Comparison of ENCODE assay signal across 1 cellular context in the genomic region with DNA sequence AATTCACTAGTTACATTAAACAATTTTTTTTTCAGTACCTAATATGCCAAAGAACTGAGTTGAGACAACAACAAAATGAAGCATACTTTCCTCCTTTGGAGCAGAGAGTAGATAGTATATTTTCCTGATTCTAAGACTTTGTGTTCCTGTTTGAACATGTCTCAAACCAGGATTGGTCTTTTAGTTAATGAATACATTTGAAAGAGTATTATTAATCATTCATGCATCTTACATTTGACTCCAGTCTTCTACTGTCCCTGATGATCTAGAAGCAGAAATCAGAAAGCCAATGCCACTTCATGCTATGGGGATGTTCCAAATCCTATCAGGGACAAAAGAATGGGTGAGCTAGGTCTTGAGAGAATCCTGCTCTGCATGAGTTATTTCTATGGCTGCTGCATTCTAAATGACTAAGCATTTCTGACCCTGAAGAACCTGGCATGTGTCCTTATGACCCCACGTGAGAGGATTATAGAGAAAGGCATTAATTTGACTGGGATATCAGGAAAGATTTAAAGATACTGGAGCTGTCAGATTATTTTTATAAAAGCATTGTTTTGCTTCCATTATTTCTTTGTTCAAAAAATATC.
TF ChIP-seq lines count a peak whose summit lies in the region.

No MANE protein-coding gene starts in this region.

TF ChIP-seq in K562, 482 proteins besides CTCF, POLR2A, EP300 and RAD21 (continued from another document and continues in another):
- no peak for TF ChIP-seq MECOM (CRISPR knock-in tag; IDR thresholded peaks at IDR 0.05)
- no peak for TF ChIP-seq TARDBP (IDR thresholded peaks at IDR 0.05)
- no peak for TF ChIP-seq RBM34 (IDR thresholded peaks at IDR 0.05; ENCODE audit: borderline replicate concordance, insufficient read depth, low read length)
- no peak for TF ChIP-seq LARP7 (IDR thresholded peaks at IDR 0.05)
- TF ChIP-seq HLTF (IDR thresholded peaks at IDR 0.05): no peak
- no peak for TF ChIP-seq ZNF41 (CRISPR knock-in tag; conservative IDR thresholded peaks at IDR 0.05)
- TF ChIP-seq SMARCC2 (IDR thresholded peaks at IDR 0.05; ENCODE audit: low read depth): no peak
- TF ChIP-seq, protein P1, sequence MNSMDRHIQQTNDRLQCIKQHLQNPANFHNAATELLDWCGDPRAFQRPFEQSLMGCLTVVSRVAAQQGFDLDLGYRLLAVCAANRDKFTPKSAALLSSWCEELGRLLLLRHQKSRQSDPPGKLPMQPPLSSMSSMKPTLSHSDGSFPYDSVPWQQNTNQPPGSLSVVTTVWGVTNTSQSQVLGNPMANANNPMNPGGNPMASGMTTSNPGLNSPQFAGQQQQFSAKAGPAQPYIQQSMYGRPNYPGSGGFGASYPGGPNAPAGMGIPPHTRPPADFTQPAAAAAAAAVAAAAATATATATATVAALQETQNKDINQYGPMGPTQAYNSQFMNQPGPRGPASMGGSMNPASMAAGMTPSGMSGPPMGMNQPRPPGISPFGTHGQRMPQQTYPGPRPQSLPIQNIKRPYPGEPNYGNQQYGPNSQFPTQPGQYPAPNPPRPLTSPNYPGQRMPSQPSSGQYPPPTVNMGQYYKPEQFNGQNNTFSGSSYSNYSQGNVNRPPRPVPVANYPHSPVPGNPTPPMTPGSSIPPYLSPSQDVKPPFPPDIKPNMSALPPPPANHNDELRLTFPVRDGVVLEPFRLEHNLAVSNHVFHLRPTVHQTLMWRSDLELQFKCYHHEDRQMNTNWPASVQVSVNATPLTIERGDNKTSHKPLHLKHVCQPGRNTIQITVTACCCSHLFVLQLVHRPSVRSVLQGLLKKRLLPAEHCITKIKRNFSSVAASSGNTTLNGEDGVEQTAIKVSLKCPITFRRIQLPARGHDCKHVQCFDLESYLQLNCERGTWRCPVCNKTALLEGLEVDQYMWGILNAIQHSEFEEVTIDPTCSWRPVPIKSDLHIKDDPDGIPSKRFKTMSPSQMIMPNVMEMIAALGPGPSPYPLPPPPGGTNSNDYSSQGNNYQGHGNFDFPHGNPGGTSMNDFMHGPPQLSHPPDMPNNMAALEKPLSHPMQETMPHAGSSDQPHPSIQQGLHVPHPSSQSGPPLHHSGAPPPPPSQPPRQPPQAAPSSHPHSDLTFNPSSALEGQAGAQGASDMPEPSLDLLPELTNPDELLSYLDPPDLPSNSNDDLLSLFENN (IDR thresholded peaks at IDR 0.05; ENCODE audit: low read depth in 2 of 2, low read length in 2 of 2): no peak
- TF ChIP-seq ZBED1 (IDR thresholded peaks at IDR 0.05): no peak
- TF ChIP-seq ZNF253 (CRISPR knock-in tag; conservative IDR thresholded peaks at IDR 0.05): no peak
- TF ChIP-seq ZNF764 (CRISPR knock-in tag; IDR thresholded peaks at IDR 0.05; ENCODE audit: low read depth): no peak
- no peak for TF ChIP-seq ZNF12 (CRISPR knock-in tag; IDR thresholded peaks at IDR 0.05)
- no peak for TF ChIP-seq MYNN (IDR thresholded peaks at IDR 0.05)
- TF ChIP-seq MYNN (CRISPR knock-in tag; IDR thresholded peaks at IDR 0.05): no peak
- peak; percentile 92 for TF ChIP-seq NFE2L1 (tag; IDR thresholded peaks at IDR 0.05; ENCODE audit: borderline replicate concordance, low read depth)
- no peak for TF ChIP-seq AFF4 (CRISPR knock-in tag; IDR thresholded peaks at IDR 0.05)
- no peak for TF ChIP-seq PHB (CRISPR knock-in tag; IDR thresholded peaks at IDR 0.05)
- 0 out of 2 replicates have a peak, but pooled peaks have one; percentile 48 for TF ChIP-seq FOXM1 (IDR thresholded peaks at IDR 0.05; ENCODE audit: low read depth)
- no peak for TF ChIP-seq FOXM1 (CRISPR knock-in tag; IDR thresholded peaks at IDR 0.05; ENCODE audit: low read depth)
- no peak for TF ChIP-seq PTRF (tag; IDR thresholded peaks at IDR 0.05)
- TF ChIP-seq ETS2 (tag; IDR thresholded peaks at IDR 0.05; ENCODE audit: borderline replicate concordance, poor library complexity, severe bottlenecking): no peak
- no peak for TF ChIP-seq ZNF277 (CRISPR knock-in tag; IDR thresholded peaks at IDR 0.05; ENCODE audit: borderline replicate concordance)
- no peak for TF ChIP-seq RBFOX2 (IDR thresholded peaks at IDR 0.05; ENCODE audit: low read depth, low read length)
- TF ChIP-seq ELF1 (tag; IDR thresholded peaks at IDR 0.05): no peak; the same call in 1 of the 2 replicates
- TF ChIP-seq ZBTB2 (IDR thresholded peaks at IDR 0.05): peak; percentile 59; the same call in 1 of the 2 replicates
- no peak for TF ChIP-seq MBD1 (CRISPR knock-in tag; IDR thresholded peaks at IDR 0.05)
- TF ChIP-seq BACH1 (tag; IDR thresholded peaks at IDR 0.05): peak; percentile 55; the same call in 1 of the 2 replicates
- no peak for TF ChIP-seq ZNF707 (CRISPR knock-in tag; conservative IDR thresholded peaks at IDR 0.05)
- TF ChIP-seq TOE1 (IDR thresholded peaks at IDR 0.05; ENCODE audit: borderline replicate concordance): no peak
- no peak for TF ChIP-seq TOE1 (CRISPR knock-in tag; IDR thresholded peaks at IDR 0.05; ENCODE audit: borderline replicate concordance, low read depth)
- TF ChIP-seq, protein P2, sequence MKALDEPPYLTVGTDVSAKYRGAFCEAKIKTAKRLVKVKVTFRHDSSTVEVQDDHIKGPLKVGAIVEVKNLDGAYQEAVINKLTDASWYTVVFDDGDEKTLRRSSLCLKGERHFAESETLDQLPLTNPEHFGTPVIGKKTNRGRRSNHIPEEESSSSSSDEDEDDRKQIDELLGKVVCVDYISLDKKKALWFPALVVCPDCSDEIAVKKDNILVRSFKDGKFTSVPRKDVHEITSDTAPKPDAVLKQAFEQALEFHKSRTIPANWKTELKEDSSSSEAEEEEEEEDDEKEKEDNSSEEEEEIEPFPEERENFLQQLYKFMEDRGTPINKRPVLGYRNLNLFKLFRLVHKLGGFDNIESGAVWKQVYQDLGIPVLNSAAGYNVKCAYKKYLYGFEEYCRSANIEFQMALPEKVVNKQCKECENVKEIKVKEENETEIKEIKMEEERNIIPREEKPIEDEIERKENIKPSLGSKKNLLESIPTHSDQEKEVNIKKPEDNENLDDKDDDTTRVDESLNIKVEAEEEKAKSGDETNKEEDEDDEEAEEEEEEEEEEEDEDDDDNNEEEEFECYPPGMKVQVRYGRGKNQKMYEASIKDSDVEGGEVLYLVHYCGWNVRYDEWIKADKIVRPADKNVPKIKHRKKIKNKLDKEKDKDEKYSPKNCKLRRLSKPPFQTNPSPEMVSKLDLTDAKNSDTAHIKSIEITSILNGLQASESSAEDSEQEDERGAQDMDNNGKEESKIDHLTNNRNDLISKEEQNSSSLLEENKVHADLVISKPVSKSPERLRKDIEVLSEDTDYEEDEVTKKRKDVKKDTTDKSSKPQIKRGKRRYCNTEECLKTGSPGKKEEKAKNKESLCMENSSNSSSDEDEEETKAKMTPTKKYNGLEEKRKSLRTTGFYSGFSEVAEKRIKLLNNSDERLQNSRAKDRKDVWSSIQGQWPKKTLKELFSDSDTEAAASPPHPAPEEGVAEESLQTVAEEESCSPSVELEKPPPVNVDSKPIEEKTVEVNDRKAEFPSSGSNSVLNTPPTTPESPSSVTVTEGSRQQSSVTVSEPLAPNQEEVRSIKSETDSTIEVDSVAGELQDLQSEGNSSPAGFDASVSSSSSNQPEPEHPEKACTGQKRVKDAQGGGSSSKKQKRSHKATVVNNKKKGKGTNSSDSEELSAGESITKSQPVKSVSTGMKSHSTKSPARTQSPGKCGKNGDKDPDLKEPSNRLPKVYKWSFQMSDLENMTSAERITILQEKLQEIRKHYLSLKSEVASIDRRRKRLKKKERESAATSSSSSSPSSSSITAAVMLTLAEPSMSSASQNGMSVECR (CRISPR knock-in tag; IDR thresholded peaks at IDR 0.05): no peak
- TF ChIP-seq TEAD4 (IDR thresholded peaks at IDR 0.05; ENCODE audit: low read length): peak; percentile 48
- TF ChIP-seq TEAD4 (CRISPR knock-in tag; IDR thresholded peaks at IDR 0.05; ENCODE audit: borderline replicate concordance): no peak
- TF ChIP-seq TGIF2 (CRISPR knock-in tag; IDR thresholded peaks at IDR 0.05): no peak
- TF ChIP-seq, protein P3, sequence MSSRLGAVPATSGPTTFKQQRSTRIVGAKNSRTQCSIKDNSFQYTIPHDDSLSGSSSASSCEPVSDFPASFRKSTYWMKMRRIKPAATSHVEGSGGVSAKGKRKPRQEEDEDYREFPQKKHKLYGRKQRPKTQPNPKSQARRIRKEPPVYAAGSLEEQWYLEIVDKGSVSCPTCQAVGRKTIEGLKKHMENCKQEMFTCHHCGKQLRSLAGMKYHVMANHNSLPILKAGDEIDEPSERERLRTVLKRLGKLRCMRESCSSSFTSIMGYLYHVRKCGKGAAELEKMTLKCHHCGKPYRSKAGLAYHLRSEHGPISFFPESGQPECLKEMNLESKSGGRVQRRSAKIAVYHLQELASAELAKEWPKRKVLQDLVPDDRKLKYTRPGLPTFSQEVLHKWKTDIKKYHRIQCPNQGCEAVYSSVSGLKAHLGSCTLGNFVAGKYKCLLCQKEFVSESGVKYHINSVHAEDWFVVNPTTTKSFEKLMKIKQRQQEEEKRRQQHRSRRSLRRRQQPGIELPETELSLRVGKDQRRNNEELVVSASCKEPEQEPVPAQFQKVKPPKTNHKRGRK (tag; IDR thresholded peaks at IDR 0.05): no peak
- no peak for TF ChIP-seq ELF2 (CRISPR knock-in tag; IDR thresholded peaks at IDR 0.05)
- TF ChIP-seq ZNF224 (CRISPR knock-in tag; IDR thresholded peaks at IDR 0.05): no peak
